In genomic region chr15:98154863-98155262, GRCh38 we compare ENCODE assay signal across 16 cellular contexts.
A peak's percentile ranks its signal among the peaks of the same experiment; 100 is the strongest.
DNase-seq lines count a peak whose midpoint lies in the region; ATAC-seq and TF ChIP-seq lines count a peak whose summit lies in the region.
"Had no signal": no experiment of that assay in that cellular context is flagged by ENCODE, and none has a peak within 500 bp of the region (broad histone marks: within the 10 kb centered on the region; RNA-seq: fewer than 3 reads in every experiment).

No MANE protein-coding gene starts in this region.

- intact Hi-C loops in gastrocnemius medialis (cut with DNase I; ENCODE audit: low total_unique reads) = no loop called here

- no peak for TF ChIP-seq POLR2A in gastrocnemius medialis (IDR thresholded peaks at IDR 0.05)

- DNase-seq in AG09309 (ENCODE audit: low read depth) (peak; percentile 28), HK-2 (ENCODE audit: unreplicated experiment) (peak; percentile 1), amniotic stem cell (lab: John Stamatoyannopoulos, UW) (peak; percentile 4), foreskin melanocyte (peak; percentile 80), DMS79 treated with DMSO at 0.1 percent for 48 hours (lab: John Stamatoyannopoulos, UW) (no peak), NCI-H2196 treated with DMSO at 0.1 percent for 48 hours (lab: John Stamatoyannopoulos, UW; ENCODE audit: unreplicated experiment) (no peak), gastrocnemius medialis (no peak), hippocampal formation (lab: John Stamatoyannopoulos, UW) (no peak)
- DNase-seq: activated CD4-positive, alpha-beta T cell treated with anti-CD3 and anti-CD28 coated beads, Interleukin-2, amount 50 U/mL, for 48 hours; activated gamma-delta T cell; caudate nucleus; left cardiac atrium; NCI-H2029 treated with DMSO at 0.1 percent for 48 hours; T-helper 1 cell; upper lobe of right lung had no signal

- no peak overlapping the region for H3K4me3 ChIP-seq in AG09309 (ENCODE audit: control insufficient read depth, low read depth, low read length)
- no peak overlapping the region for H3K4me3 ChIP-seq in gastrocnemius medialis
- H3K4me3 ChIP-seq: esophagus muscularis mucosa, upper lobe of right lung had no signal

- no peaks in the 10 kb centered on the region for H3K9me3 ChIP-seq in gastrocnemius medialis
- H3K9me3 ChIP-seq: esophagus muscularis mucosa, upper lobe of right lung had no signal

- no peak overlapping the region for H3K27ac ChIP-seq in gastrocnemius medialis
- H3K27ac ChIP-seq: esophagus muscularis mucosa, upper lobe of right lung had no signal

- no peaks in the 10 kb centered on the region for H3K36me3 ChIP-seq in gastrocnemius medialis
- H3K36me3 ChIP-seq: esophagus muscularis mucosa, upper lobe of right lung had no signal

- no peaks in the 10 kb centered on the region for H3K27me3 ChIP-seq in gastrocnemius medialis
- H3K27me3 ChIP-seq: esophagus muscularis mucosa, upper lobe of right lung had no signal

- in situ Hi-C loops in gastrocnemius medialis (cut with MboI; ENCODE audit: low sequenced_read_pairs in 4 of 4) = no loop called here

- no peaks in the 10 kb centered on the region for H3K4me1 ChIP-seq in gastrocnemius medialis
- H3K4me1 ChIP-seq: esophagus muscularis mucosa, upper lobe of right lung had no signal

- no peak for TF ChIP-seq CTCF in AG09309 (IDR thresholded peaks at IDR 0.05; ENCODE audit: control insufficient read depth, insufficient read depth, low read depth, low read length, missing control alignments)
- TF ChIP-seq CTCF in gastrocnemius medialis (IDR thresholded peaks at IDR 0.05 in 4 of 5, conservative IDR thresholded peaks at IDR 0.05 in 1 of 5) = no peak

- no peak for ATAC-seq in gastrocnemius medialis
- ATAC-seq: upper lobe of right lung had no signal

Comparison
In these comparisons a context has a peak if more than half of its experiments do, and no peak if none do; other contexts are left out.
1. DNase-seq: peak in AG09309 (single experiment), HK-2 (single experiment), amniotic stem cell (single experiment) and foreskin melanocyte (single experiment); none in DMS79 treated with DMSO at 0.1 percent for 48 hours (single experiment), NCI-H2196 treated with DMSO at 0.1 percent for 48 hours (single experiment), gastrocnemius medialis (0 of 2) and hippocampal formation (0 of 2).